ENCODE assay signal across 10 cellular contexts in genomic region chr3:43291546-43291945, GRCh38. TPM values are rescaled to one million over a fixed set of nuclear protein-coding genes. Genes with fewer than 3 reads are reported as not detected.
DNase-seq lines count a peak whose midpoint lies in the region; ATAC-seq and TF ChIP-seq lines count a peak whose summit lies in the region.
"Had no signal": no experiment of that assay in that cellular context is flagged by ENCODE, and none has a peak within 500 bp of the region (broad histone marks: within the 10 kb centered on the region; RNA-seq: fewer than 3 reads in every experiment).

No MANE protein-coding gene starts in this region.

- DNase-seq in EL (peak; percentile 47), H7 (no peak), MM.1S (no peak), C1 segment of cervical spinal cord (lab: John Stamatoyannopoulos, UW) (no peak), DMS53 (lab: John Stamatoyannopoulos, UW) (no peak)
- DNase-seq in activated naive CD8-positive, alpha-beta T cell treated with anti-CD3 and anti-CD28 coated beads, Interleukin-2, amount 10 ng/mL, durations not matched to agents 7 days and 5 days = no peak
- DNase-seq: NCI-H1105 treated with DMSO at 0.1 percent for 48 hours had no signal

- peaks cover 95% of the 10 kb centered on the region for H3K79me2 ChIP-seq in ACC112 (ENCODE audit: control insufficient read depth, insufficient read depth, low read length, unreplicated experiment)
- peaks cover 95% of the 10 kb centered on the region for H3K79me2 ChIP-seq in MM.1S (ENCODE audit: low read length)

- no peaks in the 10 kb centered on the region for H3K27me3 ChIP-seq in ACC112 (ENCODE audit: insufficient read depth, low read length)
- H3K27me3 ChIP-seq in muscle layer of duodenum (ENCODE audit: low read depth, low read length) = no peaks in the 10 kb centered on the region
- H3K27me3 ChIP-seq in H7 (ENCODE audit: control insufficient read depth, insufficient read depth, low read length) = peaks cover 2% of the 10 kb centered on the region; the same call in 1 of the 2 replicates
- no peaks in the 10 kb centered on the region for H3K27me3 ChIP-seq in MM.1S (replicated peaks; ENCODE audit: insufficient read depth, low read length)

- H3K4me3 ChIP-seq in ACC112 (ENCODE audit: low read depth, low read length) (peak overlapping the region; percentile 41; the same call in 1 of the 2 replicates), muscle layer of duodenum (ENCODE audit: low read depth in 1 of 2, low read length in 2 of 2) (no peak overlapping the region), H7 (ENCODE audit: insufficient read depth, low read depth, low read length) (no peak overlapping the region), MM.1S (ENCODE audit: low read length) (no peak overlapping the region)
- H3K4me3 ChIP-seq: skin epidermis had no signal

- no peak overlapping the region for H3K9ac ChIP-seq in MM.1S (ENCODE audit: low read length)

- H3K36me3 ChIP-seq in ACC112 (ENCODE audit: insufficient read depth, low read length) = no peaks in the 10 kb centered on the region
- no peaks in the 10 kb centered on the region for H3K36me3 ChIP-seq in muscle layer of duodenum (ENCODE audit: control insufficient read depth in 1 of 2, insufficient read depth in 2 of 2, low read length in 2 of 2)
- H3K36me3 ChIP-seq in H7 (replicated peaks; ENCODE audit: control insufficient read depth, insufficient read depth, low read length) = no peaks in the 10 kb centered on the region; the same call in 1 of the 2 replicates
- H3K36me3 ChIP-seq in MM.1S (replicated peaks; ENCODE audit: insufficient read depth, low read length) = no peaks in the 10 kb centered on the region

- H3K4me2 ChIP-seq in MM.1S (ENCODE audit: low read depth, low read length) = no peak overlapping the region

- POLR2A ChIA-PET in activated naive CD8-positive, alpha-beta T cell treated with anti-CD3 and anti-CD28 coated beads, Interleukin-2, amount 10 ng/mL, durations not matched to agents 7 days and 5 days (lab: Charles Lee) = interaction anchor here (0.8 to 7.1 kb wide), 2 partner anchors 54 to 55 kb away, joined by 3 to 46 read pairs; no protein-coding TSS in a partner anchor

- peaks cover 46% of the 10 kb centered on the region for H3K4me1 ChIP-seq in ACC112 (ENCODE audit: control insufficient read depth, insufficient read depth, low read length, unreplicated experiment)
- H3K4me1 ChIP-seq in muscle layer of duodenum (ENCODE audit: control insufficient read depth in 1 of 2, insufficient read depth in 2 of 2, low read length in 2 of 2) = peaks cover 28 to 54% of the 10 kb centered on the region in 2 donors
- peaks cover 55% of the 10 kb centered on the region for H3K4me1 ChIP-seq in MM.1S (ENCODE audit: low read length)

- H2AFZ ChIP-seq in ACC112 (ENCODE audit: low read length, unreplicated experiment) = no peak overlapping the region
- no peak overlapping the region for H2AFZ ChIP-seq in MM.1S (ENCODE audit: low read length)

- peaks cover 4% of the 10 kb centered on the region; the same call in 1 of the 2 replicates for H3F3A ChIP-seq in MM.1S (ENCODE audit: insufficient read depth, low read length)

- H3K27ac ChIP-seq in ACC112 (ENCODE audit: low read depth, low read length) (no peak overlapping the region), muscle layer of duodenum (ENCODE audit: low read length) (peak overlapping the region; percentile 59), MM.1S (ENCODE audit: low read length) (no peak overlapping the region)

- no peak for ATAC-seq in activated naive CD8-positive, alpha-beta T cell treated with anti-CD3 and anti-CD28 coated beads, Interleukin-2, amount 10 ng/mL, durations not matched to agents 7 days and 5 days (ENCODE audit: low read depth)

- peak overlapping the region; percentile 79 for H3K27ac Mint-ChIP-seq in activated naive CD8-positive, alpha-beta T cell treated with anti-CD3 and anti-CD28 coated beads, Interleukin-2, amount 10 ng/mL, durations not matched to agents 7 days and 5 days

- peaks cover 12% of the 10 kb centered on the region for H3K36me3 Mint-ChIP-seq in activated naive CD8-positive, alpha-beta T cell treated with anti-CD3 and anti-CD28 coated beads, Interleukin-2, amount 10 ng/mL, durations not matched to agents 7 days and 5 days

- TF ChIP-seq CTCF in MM.1S (IDR thresholded peaks at IDR 0.05; ENCODE audit: low read length) = no peak

- H3K9me3 Mint-ChIP-seq in activated naive CD8-positive, alpha-beta T cell treated with anti-CD3 and anti-CD28 coated beads, Interleukin-2, amount 10 ng/mL, durations not matched to agents 7 days and 5 days = no peaks in the 10 kb centered on the region

- H4K20me1 ChIP-seq in MM.1S (ENCODE audit: insufficient read depth, low read length) = no peaks in the 10 kb centered on the region

- no peaks in the 10 kb centered on the region for H3K27me3 Mint-ChIP-seq in activated naive CD8-positive, alpha-beta T cell treated with anti-CD3 and anti-CD28 coated beads, Interleukin-2, amount 10 ng/mL, durations not matched to agents 7 days and 5 days

- H3K9me3 ChIP-seq in muscle layer of duodenum (ENCODE audit: control insufficient read depth in 1 of 2, low read length in 2 of 2) (no peaks in the 10 kb centered on the region), MM.1S (replicated peaks; ENCODE audit: insufficient read depth, low read length) (no peaks in the 10 kb centered on the region)

- H3K9me2 ChIP-seq in MM.1S (replicated peaks; ENCODE audit: insufficient read depth, low read length) = no peaks in the 10 kb centered on the region

- peak overlapping the region; percentile 95 for H3K4me3 Mint-ChIP-seq in activated naive CD8-positive, alpha-beta T cell treated with anti-CD3 and anti-CD28 coated beads, Interleukin-2, amount 10 ng/mL, durations not matched to agents 7 days and 5 days

- peaks cover 65% of the 10 kb centered on the region for H3K4me1 Mint-ChIP-seq in activated naive CD8-positive, alpha-beta T cell treated with anti-CD3 and anti-CD28 coated beads, Interleukin-2, amount 10 ng/mL, durations not matched to agents 7 days and 5 days

RNA-seq across cellular contexts. Expression of gene SNRK, which starts 5.2 kb away (rescaled TPM):
- total RNA-seq in activated naive CD8-positive, alpha-beta T cell treated with anti-CD3 and anti-CD28 coated beads, Interleukin-2, amount 10 ng/mL, durations not matched to agents 7 days and 5 days = 10 to 100 TPM; 70.7 to 73.6 TPM
- 9.7 and 15.9 TPM in 2 replicates for total RNA-seq in H7 (2014; rRNA removed; shearing (Covaris generic))
